Comparison of ENCODE assay signal across 14 cellular contexts in genomic region chr5:110262754-110263153, GRCh38.
"Had no signal": no experiment of that assay in that cellular context is flagged by ENCODE, and none has a peak within 500 bp of the region (broad histone marks: within the 10 kb centered on the region; RNA-seq: fewer than 3 reads in every experiment).

No MANE protein-coding gene starts in this region.

- DNase-seq: activated CD4-positive, alpha-beta memory T cell treated with anti-CD3 and anti-CD28 coated beads, Interleukin-2, amount 10 ng/mL, durations not matched to agents 7 days and 5 days; activated CD4-positive, alpha-beta T cell treated with anti-CD3 and anti-CD28 coated beads for 4 hours; activated effector memory CD4-positive, alpha-beta T cell treated with Interleukin-2 at 50 U/mL for 16 hours; activated T-cell treated with anti-CD3 and anti-CD28 coated beads, Interleukin-2, amount 50 U/mL, for 24 hours; amygdala; dermis blood vessel endothelial cell; heart right ventricle; psoas muscle; right lobe of liver; stomach; T-helper 2 cell had no signal

- ATAC-seq: activated naive CD4-positive, alpha-beta T cell treated with anti-CD3 and anti-CD28 coated beads, Interleukin-2, amount 50 U/mL, for 72 hours; heart right ventricle; psoas muscle; right lobe of liver; WTC11 had no signal

- H3K4me3 ChIP-seq: heart right ventricle, lung, psoas muscle, right lobe of liver, stomach had no signal

- H3K36me3 ChIP-seq: heart right ventricle, right lobe of liver, stomach had no signal

- H3K27me3 ChIP-seq: heart right ventricle, right lobe of liver, stomach had no signal

- H3K27ac ChIP-seq: psoas muscle, right lobe of liver had no signal

- H3K9me3 ChIP-seq: psoas muscle, right lobe of liver, stomach had no signal

- H3K4me1 ChIP-seq: psoas muscle, right lobe of liver had no signal
